ENCODE assay signal across 17 cellular contexts in genomic region chr1:201556841-201557571, GRCh38. TPM values are rescaled to one million over a fixed set of nuclear protein-coding genes. Genes with fewer than 3 reads are reported as not detected.
DNase-seq lines count a peak whose midpoint lies in the region; ATAC-seq and TF ChIP-seq lines count a peak whose summit lies in the region.
"Had no signal": no experiment of that assay in that cellular context is flagged by ENCODE, and none has a peak within 500 bp of the region (broad histone marks: within the 10 kb centered on the region; RNA-seq: fewer than 3 reads in every experiment).

No MANE protein-coding gene starts in this region.

- H3K27me3 Mint-ChIP-seq in endothelial cell (ENCODE audit: unreplicated experiment): peaks cover 7% of the 10 kb centered on the region

- no peak overlapping the region for H3K4me3 Mint-ChIP-seq in endothelial cell (ENCODE audit: unreplicated experiment)
- H3K4me3 Mint-ChIP-seq: GM23338; naive B cell; T-helper 1 cell treated with Interleukin-12 subunit alpha and Interleukin-12 subunit beta and Interleukin-4 antibody, amounts not matched to agents 30 μg/mL and 1 μg/mL, for 36 hours had no signal

- H3K9me3 Mint-ChIP-seq in endothelial cell (ENCODE audit: unreplicated experiment): no peaks in the 10 kb centered on the region
- H3K9me3 Mint-ChIP-seq: GM23338; naive B cell; T-helper 1 cell treated with Interleukin-12 subunit alpha and Interleukin-12 subunit beta and Interleukin-4 antibody, amounts not matched to agents 30 μg/mL and 1 μg/mL, for 36 hours had no signal

- H3K27ac Mint-ChIP-seq in endothelial cell (ENCODE audit: unreplicated experiment): peak overlapping the region; percentile 41
- H3K27ac Mint-ChIP-seq: GM23338; naive B cell; T-helper 1 cell treated with Interleukin-12 subunit alpha and Interleukin-12 subunit beta and Interleukin-4 antibody, amounts not matched to agents 30 μg/mL and 1 μg/mL, for 36 hours had no signal

- H3K36me3 Mint-ChIP-seq in endothelial cell (ENCODE audit: low read depth, unreplicated experiment): peaks cover 6% of the 10 kb centered on the region
- H3K36me3 Mint-ChIP-seq: naive B cell had no signal

- no peak overlapping the region for H3K4me3 ChIP-seq in AG04450 (ENCODE audit: low read depth, low read length)
- H3K4me3 ChIP-seq: GM23338, prostate gland had no signal

- no peak for TF ChIP-seq CTCF in AG04450 (IDR thresholded peaks at IDR 0.05; ENCODE audit: low read depth, low read length)
- no peak for TF ChIP-seq CTCF in endothelial cell (IDR thresholded peaks at IDR 0.05; ENCODE audit: unreplicated experiment)

- ATAC-seq in GM18498 (IDR thresholded peaks at IDR 0.05; ENCODE audit: unreplicated experiment): no peak
- ATAC-seq: GM23338 had no signal

- peak overlapping the region; percentile 2 for H3K27ac ChIP-seq in AG04450 (ENCODE audit: low read depth, low read length)
- H3K27ac ChIP-seq: prostate gland had no signal

- POLR2A ChIA-PET in AG04450 (lab: Yijun Ruan, JAX): interaction anchor here (0.6 kb wide), 1 partner anchor 91 kb away, joined by 13 read pairs; no protein-coding TSS in a partner anchor

- H3K4me1 Mint-ChIP-seq in endothelial cell (ENCODE audit: unreplicated experiment): peaks cover 76% of the 10 kb centered on the region

- CTCF ChIA-PET in AG04450 (lab: Charles Lee): interaction anchor here (1.6 to 7.6 kb wide), 5 partner anchors 14 to 238 kb away, joined by 4 to 148 read pairs (median 22); no protein-coding TSS in a partner anchor

- no peaks in the 10 kb centered on the region for H3K27me3 ChIP-seq in AG04450 (ENCODE audit: control insufficient read depth, insufficient read depth, low read length)

- no peak for DNase-seq in AG04450 (ENCODE audit: low read depth, low spot score)
- DNase-seq in M059J (ENCODE audit: low read depth): peak; percentile 80
- no peak for DNase-seq in endothelial cell (ENCODE audit: low spot score)
- peak; percentile 54 for DNase-seq in myocyte (ENCODE audit: low read depth)
- no peak for DNase-seq in T1000 (lab: John Stamatoyannopoulos, UW)
- DNase-seq in occipital lobe (lab: John Stamatoyannopoulos, UW): no peak
- no peak for DNase-seq in stimulated activated CD4-positive, alpha-beta T cell treated with anti-CD3 and anti-CD28 coated beads, Interleukin-4, amount 100 ng/mL, for 4 hours
- DNase-seq: activated CD4-positive, CD25-positive, alpha-beta regulatory T cell treated with anti-CD3 and anti-CD28 coated beads, Interleukin-2, amount 50 U/mL, for 72 hours; cortex of kidney; Karpas-422; naive B cell; NCI-H146; NCI-H446 treated with DMSO at 0.1 percent for 48 hours had no signal

- H3K9me3 ChIP-seq in AG04450 (ENCODE audit: control insufficient read depth, insufficient read depth, low read length): no peaks in the 10 kb centered on the region
- H3K9me3 ChIP-seq: prostate gland had no signal

RNA-seq across cellular contexts. Expression of gene NAV1, which starts 18.1 kb away (rescaled TPM):
- 17.5 and 23.0 TPM in 2 replicates for polyA plus RNA-seq in AG04450 (2011; rRNA removed)
- 44.0 and 55.7 TPM in 2 replicates for polyA minus RNA-seq in AG04450 (2011; rRNA and poly(A)+ RNA removed)
- 16.3 and 43.1 TPM in 2 replicates for total RNA-seq in M059J (2014; rRNA removed; shearing (Covaris generic))
- 101 TPM for total RNA-seq in endothelial cell (ENCODE audit: unreplicated experiment)
- total RNA-seq in myocyte: 30.5 and 43.3 TPM in 2 replicates
- polyA plus RNA-seq in myocyte (2012): 55.9 TPM
- total RNA-seq in occipital lobe: 38.8 TPM

RNA-seq across cellular contexts. Expression of gene CSRP1, which starts 50.1 kb away (rescaled TPM):
- polyA plus RNA-seq in AG04450 (2011; rRNA removed): 641 and 730 TPM in 2 replicates
- 568 and 749 TPM in 2 replicates for polyA minus RNA-seq in AG04450 (2011; rRNA and poly(A)+ RNA removed)
- 565 and 854 TPM in 2 replicates for total RNA-seq in M059J (2014; rRNA removed; shearing (Covaris generic))
- 111 TPM for total RNA-seq in endothelial cell (ENCODE audit: unreplicated experiment)
- total RNA-seq in myocyte: 184 and 198 TPM in 2 replicates
- 472 TPM for polyA plus RNA-seq in myocyte (2012)
- total RNA-seq in occipital lobe: 16.8 TPM

Comparison
In these comparisons a context has a peak if more than half of its experiments do, and no peak if none do; other contexts are left out.
1. DNase-seq: peak in M059J (single experiment) and myocyte (single experiment); none in AG04450 (single experiment), endothelial cell (single experiment), T1000 (single experiment), occipital lobe (single experiment) and stimulated activated CD4-positive, alpha-beta T cell treated with anti-CD3 and anti-CD28 coated beads, Interleukin-4, amount 100 ng/mL, for 4 hours (0 of 2).